In genomic region chr14:90632451-90632850, GRCh38 we compare ENCODE assay signal across 1 cellular context.
TF ChIP-seq lines count a peak whose summit lies in the region.

No MANE protein-coding gene starts in this region.

TF ChIP-seq in IMR-90, 13 proteins besides CTCF, POLR2A, EP300 and RAD21:
- TF ChIP-seq NFE2L2 (IDR thresholded peaks at IDR 0.05; ENCODE audit: low read depth, low read length) (no peak), RCOR1 (IDR thresholded peaks at IDR 0.05; ENCODE audit: insufficient replicate concordance, low read length) (no peak), USF2 (IDR thresholded peaks at IDR 0.05; ENCODE audit: low read depth, low read length) (no peak), MAZ (IDR thresholded peaks at IDR 0.05; ENCODE audit: borderline replicate concordance, low read depth, low read length) (no peak), SMC3 (IDR thresholded peaks at IDR 0.05; ENCODE audit: low read depth, low read length) (no peak)
